Comparison of ENCODE assay signal across 9 cellular contexts in the genomic region with DNA sequence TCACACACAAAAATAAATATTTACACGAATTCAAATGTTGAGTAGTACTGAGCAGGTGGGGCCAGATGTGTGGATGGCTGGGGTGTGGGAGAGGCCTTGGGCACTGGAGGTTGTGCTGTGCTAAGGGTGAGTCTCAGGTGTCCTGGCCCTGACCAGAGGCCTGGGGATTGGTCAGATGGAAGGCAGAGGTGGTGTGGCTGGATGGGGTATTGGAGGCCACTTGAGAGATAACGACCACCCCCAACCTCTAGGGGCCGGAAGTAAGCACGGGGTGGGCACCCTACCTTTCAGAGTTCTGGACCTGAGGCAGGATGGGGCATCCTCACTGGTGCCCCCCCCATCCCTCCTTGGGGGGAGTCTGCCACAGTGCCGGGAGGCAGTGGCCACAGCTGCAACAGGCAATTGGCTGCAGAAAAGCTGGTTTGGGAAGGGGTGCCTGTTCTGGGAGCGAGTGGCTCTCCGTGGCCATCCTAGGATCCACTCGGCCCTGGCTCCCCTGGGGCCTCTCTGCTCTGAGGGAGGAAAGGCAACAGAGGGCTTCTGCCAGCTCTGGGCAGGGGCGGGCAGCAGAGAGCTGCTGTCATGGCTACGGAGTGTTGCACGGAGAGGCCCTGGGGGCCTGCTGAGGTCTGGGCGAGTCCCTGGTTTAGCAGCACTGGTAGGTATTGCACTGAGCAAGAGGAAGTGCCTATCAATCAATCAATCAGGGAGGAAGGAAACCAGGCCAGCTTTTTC.
DNase-seq lines count a peak whose midpoint lies in the region; ATAC-seq and TF ChIP-seq lines count a peak whose summit lies in the region.
"Had no signal": no experiment of that assay in that cellular context is flagged by ENCODE, and none has a peak within 500 bp of the region (broad histone marks: within the 10 kb centered on the region; RNA-seq: fewer than 3 reads in every experiment).

No MANE protein-coding gene starts in this region.

- no peak overlapping the region for H3K4me3 Mint-ChIP-seq in activated T-cell treated with anti-CD3 and anti-CD28 coated beads, Interleukin-2, amount 50 U/mL, for 72 hours
- no peak overlapping the region for H3K4me3 Mint-ChIP-seq in activated B cell treated with CpG ODN at 0.5 μM for 24 hours

- POLR2A ChIA-PET in activated B cell treated with CpG ODN at 0.5 μM for 24 hours (lab: Charles Lee), result no interaction called here

- peaks cover 4% of the 10 kb centered on the region in 2 donors for H3K36me3 Mint-ChIP-seq in activated T-cell treated with anti-CD3 and anti-CD28 coated beads, Interleukin-2, amount 50 U/mL, for 72 hours (ENCODE audit: insufficient read depth in 2 of 2)
- peaks cover 35% of the 10 kb centered on the region for H3K36me3 Mint-ChIP-seq in activated B cell treated with CpG ODN at 0.5 μM for 24 hours (ENCODE audit: low read depth)

- no peak for TF ChIP-seq CTCF in activated B cell treated with CpG ODN at 0.5 μM for 24 hours (IDR thresholded peaks at IDR 0.05)

- DNase-seq in activated T-cell treated with anti-CD3 and anti-CD28 coated beads, Interleukin-2, amount 50 U/mL, for 72 hours, result no peak
- no peak for DNase-seq in activated T-cell treated with anti-CD3 and anti-CD28 coated beads, Interleukin-2, amount 50 U/mL, for 48 hours
- no peak for DNase-seq in activated B cell treated with CpG ODN at 0.5 μM for 24 hours
- DNase-seq in islet precursor cell, result peak; percentile 84
- DNase-seq in substantia nigra (lab: John Stamatoyannopoulos, UW), result peak in 22 of 49 donors; percentile 17 to 61 (median 40)
- DNase-seq in AML-193 (lab: John Stamatoyannopoulos, UW), result no peak
- no peak for DNase-seq in iPS-NIHi11 (ENCODE audit: low spot score)
- DNase-seq: SHP77 treated with DMSO at 0.1 percent for 48 hours had no signal

- H3K27ac Mint-ChIP-seq in activated T-cell treated with anti-CD3 and anti-CD28 coated beads, Interleukin-2, amount 50 U/mL, for 72 hours, result peak overlapping the region; percentile 9
- H3K27ac Mint-ChIP-seq in activated B cell treated with CpG ODN at 0.5 μM for 24 hours, result no peak overlapping the region

- CTCF ChIA-PET in activated B cell treated with CpG ODN at 0.5 μM for 24 hours (lab: Charles Lee), result no interaction called here

- no peaks in the 10 kb centered on the region for H3K9me3 Mint-ChIP-seq in activated T-cell treated with anti-CD3 and anti-CD28 coated beads, Interleukin-2, amount 50 U/mL, for 72 hours
- no peaks in the 10 kb centered on the region for H3K9me3 Mint-ChIP-seq in activated B cell treated with CpG ODN at 0.5 μM for 24 hours

- no peaks in the 10 kb centered on the region for H3K27me3 Mint-ChIP-seq in activated T-cell treated with anti-CD3 and anti-CD28 coated beads, Interleukin-2, amount 50 U/mL, for 72 hours (ENCODE audit: low read depth)
- H3K27me3 Mint-ChIP-seq in activated B cell treated with CpG ODN at 0.5 μM for 24 hours, result no peaks in the 10 kb centered on the region

- H3K4me1 Mint-ChIP-seq in activated T-cell treated with anti-CD3 and anti-CD28 coated beads, Interleukin-2, amount 50 U/mL, for 72 hours (ENCODE audit: low read depth), result peaks cover 7% of the 10 kb centered on the region
- peaks cover 35% of the 10 kb centered on the region for H3K4me1 Mint-ChIP-seq in activated B cell treated with CpG ODN at 0.5 μM for 24 hours

- peak overlapping the region; percentile 79 for H3K27ac ChIP-seq in substantia nigra (ENCODE audit: low read depth, low read length, poor library complexity, severe bottlenecking)

- ATAC-seq in activated T-cell treated with anti-CD3 and anti-CD28 coated beads, Interleukin-2, amount 50 U/mL, for 72 hours (replicated peaks in 1 of 2), result peak in 1 of 2 donors; percentile 22
- ATAC-seq in activated B cell treated with CpG ODN at 0.5 μM for 24 hours (ENCODE audit: low read depth) (peak; percentile 46), GM21515 (IDR thresholded peaks at IDR 0.05; ENCODE audit: unreplicated experiment) (no peak)

- intact Hi-C loops in activated B cell treated with CpG ODN at 0.5 μM for 24 hours (cut with micrococcal nuclease), result no loop called here
